In the genomic region with DNA sequence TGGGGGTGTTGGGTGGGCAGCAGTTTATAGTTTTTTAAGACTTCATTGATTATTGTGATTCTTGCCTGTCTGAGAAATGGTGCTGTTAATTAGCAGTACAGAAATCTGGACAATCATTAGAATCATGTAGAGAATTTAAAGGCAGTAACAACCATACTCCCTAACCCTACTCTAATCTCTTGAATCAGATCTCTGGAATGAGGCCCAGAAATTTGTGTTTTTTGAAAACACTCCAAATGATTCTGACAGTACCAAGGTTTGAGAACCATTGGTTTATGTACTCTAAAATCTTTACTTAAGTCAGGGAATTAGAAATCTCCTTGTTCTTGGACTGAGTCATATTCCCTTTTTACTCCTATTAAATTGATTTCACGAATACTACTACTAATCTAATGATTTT, we compare ENCODE assay signal across 1 cellular context.
TF ChIP-seq lines count a peak whose summit lies in the region.

No MANE protein-coding gene starts in this region.

TF ChIP-seq in GM23338, 12 proteins besides CTCF, POLR2A, EP300 and RAD21 (continued from another document):
- TF ChIP-seq, protein P1, sequence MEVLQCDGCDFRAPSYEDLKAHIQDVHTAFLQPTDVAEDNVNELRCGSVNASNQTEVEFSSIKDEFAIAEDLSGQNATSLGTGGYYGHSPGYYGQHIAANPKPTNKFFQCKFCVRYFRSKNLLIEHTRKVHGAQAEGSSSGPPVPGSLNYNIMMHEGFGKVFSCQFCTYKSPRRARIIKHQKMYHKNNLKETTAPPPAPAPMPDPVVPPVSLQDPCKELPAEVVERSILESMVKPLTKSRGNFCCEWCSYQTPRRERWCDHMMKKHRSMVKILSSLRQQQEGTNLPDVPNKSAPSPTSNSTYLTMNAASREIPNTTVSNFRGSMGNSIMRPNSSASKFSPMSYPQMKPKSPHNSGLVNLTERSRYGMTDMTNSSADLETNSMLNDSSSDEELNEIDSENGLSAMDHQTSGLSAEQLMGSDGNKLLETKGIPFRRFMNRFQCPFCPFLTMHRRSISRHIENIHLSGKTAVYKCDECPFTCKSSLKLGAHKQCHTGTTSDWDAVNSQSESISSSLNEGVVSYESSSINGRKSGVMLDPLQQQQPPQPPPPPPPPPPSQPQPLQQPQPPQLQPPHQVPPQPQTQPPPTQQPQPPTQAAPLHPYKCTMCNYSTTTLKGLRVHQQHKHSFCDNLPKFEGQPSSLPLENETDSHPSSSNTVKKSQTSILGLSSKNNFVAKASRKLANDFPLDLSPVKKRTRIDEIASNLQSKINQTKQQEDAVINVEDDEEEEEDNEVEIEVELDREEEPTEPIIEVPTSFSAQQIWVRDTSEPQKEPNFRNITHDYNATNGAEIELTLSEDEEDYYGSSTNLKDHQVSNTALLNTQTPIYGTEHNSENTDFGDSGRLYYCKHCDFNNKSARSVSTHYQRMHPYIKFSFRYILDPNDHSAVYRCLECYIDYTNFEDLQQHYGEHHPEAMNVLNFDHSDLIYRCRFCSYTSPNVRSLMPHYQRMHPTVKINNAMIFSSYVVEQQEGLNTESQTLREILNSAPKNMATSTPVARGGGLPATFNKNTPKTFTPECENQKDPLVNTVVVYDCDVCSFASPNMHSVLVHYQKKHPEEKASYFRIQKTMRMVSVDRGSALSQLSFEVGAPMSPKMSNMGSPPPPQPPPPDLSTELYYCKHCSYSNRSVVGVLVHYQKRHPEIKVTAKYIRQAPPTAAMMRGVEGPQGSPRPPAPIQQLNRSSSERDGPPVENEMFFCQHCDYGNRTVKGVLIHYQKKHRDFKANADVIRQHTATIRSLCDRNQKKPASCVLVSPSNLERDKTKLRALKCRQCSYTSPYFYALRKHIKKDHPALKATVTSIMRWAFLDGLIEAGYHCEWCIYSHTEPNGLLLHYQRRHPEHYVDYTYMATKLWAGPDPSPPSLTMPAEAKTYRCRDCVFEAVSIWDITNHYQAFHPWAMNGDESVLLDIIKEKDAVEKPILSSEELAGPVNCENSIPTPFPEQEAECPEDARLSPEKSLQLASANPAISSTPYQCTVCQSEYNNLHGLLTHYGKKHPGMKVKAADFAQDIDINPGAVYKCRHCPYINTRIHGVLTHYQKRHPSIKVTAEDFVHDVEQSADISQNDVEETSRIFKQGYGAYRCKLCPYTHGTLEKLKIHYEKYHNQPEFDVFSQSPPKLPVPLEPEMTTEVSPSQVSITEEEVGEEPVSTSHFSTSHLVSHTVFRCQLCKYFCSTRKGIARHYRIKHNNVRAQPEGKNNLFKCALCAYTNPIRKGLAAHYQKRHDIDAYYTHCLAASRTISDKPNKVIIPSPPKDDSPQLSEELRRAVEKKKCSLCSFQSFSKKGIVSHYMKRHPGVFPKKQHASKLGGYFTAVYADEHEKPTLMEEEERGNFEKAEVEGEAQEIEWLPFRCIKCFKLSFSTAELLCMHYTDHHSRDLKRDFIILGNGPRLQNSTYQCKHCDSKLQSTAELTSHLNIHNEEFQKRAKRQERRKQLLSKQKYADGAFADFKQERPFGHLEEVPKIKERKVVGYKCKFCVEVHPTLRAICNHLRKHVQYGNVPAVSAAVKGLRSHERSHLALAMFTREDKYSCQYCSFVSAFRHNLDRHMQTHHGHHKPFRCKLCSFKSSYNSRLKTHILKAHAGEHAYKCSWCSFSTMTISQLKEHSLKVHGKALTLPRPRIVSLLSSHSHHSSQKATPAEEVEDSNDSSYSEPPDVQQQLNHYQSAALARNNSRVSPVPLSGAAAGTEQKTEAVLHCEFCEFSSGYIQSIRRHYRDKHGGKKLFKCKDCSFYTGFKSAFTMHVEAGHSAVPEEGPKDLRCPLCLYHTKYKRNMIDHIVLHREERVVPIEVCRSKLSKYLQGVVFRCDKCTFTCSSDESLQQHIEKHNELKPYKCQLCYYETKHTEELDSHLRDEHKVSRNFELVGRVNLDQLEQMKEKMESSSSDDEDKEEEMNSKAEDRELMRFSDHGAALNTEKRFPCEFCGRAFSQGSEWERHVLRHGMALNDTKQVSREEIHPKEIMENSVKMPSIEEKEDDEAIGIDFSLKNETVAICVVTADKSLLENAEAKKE (CRISPR knock-in tag; IDR thresholded peaks at IDR 0.05), result no peak
- TF ChIP-seq NANOG (IDR thresholded peaks at IDR 0.05; ENCODE audit: borderline replicate concordance), result no peak
- TF ChIP-seq, protein P2, sequence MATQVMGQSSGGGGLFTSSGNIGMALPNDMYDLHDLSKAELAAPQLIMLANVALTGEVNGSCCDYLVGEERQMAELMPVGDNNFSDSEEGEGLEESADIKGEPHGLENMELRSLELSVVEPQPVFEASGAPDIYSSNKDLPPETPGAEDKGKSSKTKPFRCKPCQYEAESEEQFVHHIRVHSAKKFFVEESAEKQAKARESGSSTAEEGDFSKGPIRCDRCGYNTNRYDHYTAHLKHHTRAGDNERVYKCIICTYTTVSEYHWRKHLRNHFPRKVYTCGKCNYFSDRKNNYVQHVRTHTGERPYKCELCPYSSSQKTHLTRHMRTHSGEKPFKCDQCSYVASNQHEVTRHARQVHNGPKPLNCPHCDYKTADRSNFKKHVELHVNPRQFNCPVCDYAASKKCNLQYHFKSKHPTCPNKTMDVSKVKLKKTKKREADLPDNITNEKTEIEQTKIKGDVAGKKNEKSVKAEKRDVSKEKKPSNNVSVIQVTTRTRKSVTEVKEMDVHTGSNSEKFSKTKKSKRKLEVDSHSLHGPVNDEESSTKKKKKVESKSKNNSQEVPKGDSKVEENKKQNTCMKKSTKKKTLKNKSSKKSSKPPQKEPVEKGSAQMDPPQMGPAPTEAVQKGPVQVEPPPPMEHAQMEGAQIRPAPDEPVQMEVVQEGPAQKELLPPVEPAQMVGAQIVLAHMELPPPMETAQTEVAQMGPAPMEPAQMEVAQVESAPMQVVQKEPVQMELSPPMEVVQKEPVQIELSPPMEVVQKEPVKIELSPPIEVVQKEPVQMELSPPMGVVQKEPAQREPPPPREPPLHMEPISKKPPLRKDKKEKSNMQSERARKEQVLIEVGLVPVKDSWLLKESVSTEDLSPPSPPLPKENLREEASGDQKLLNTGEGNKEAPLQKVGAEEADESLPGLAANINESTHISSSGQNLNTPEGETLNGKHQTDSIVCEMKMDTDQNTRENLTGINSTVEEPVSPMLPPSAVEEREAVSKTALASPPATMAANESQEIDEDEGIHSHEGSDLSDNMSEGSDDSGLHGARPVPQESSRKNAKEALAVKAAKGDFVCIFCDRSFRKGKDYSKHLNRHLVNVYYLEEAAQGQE (IDR thresholded peaks at IDR 0.05; ENCODE audit: unreplicated experiment), result no peak
- TF ChIP-seq, protein P3, sequence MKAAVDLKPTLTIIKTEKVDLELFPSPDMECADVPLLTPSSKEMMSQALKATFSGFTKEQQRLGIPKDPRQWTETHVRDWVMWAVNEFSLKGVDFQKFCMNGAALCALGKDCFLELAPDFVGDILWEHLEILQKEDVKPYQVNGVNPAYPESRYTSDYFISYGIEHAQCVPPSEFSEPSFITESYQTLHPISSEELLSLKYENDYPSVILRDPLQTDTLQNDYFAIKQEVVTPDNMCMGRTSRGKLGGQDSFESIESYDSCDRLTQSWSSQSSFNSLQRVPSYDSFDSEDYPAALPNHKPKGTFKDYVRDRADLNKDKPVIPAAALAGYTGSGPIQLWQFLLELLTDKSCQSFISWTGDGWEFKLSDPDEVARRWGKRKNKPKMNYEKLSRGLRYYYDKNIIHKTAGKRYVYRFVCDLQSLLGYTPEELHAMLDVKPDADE (IDR thresholded peaks at IDR 0.05), result no peak
- TF ChIP-seq ZNF114 (CRISPR knock-in tag; IDR thresholded peaks at IDR 0.05), result no peak
- no peak for TF ChIP-seq POLR2AphosphoS5 (IDR thresholded peaks at IDR 0.05; ENCODE audit: low read depth)
- no peak for TF ChIP-seq EZH2phosphoT487 (IDR thresholded peaks at IDR 0.05; ENCODE audit: unreplicated experiment)
- TF ChIP-seq EZH2 (IDR thresholded peaks at IDR 0.05; ENCODE audit: low read depth, unreplicated experiment), result no peak
- TF ChIP-seq ZNF331 (CRISPR knock-in tag; IDR thresholded peaks at IDR 0.05; ENCODE audit: low read depth), result no peak
- no peak for TF ChIP-seq JUNB (IDR thresholded peaks at IDR 0.05; ENCODE audit: unreplicated experiment)
TF ChIP-seq in GM23338: peak in this region for 0.
